In the genomic region with DNA sequence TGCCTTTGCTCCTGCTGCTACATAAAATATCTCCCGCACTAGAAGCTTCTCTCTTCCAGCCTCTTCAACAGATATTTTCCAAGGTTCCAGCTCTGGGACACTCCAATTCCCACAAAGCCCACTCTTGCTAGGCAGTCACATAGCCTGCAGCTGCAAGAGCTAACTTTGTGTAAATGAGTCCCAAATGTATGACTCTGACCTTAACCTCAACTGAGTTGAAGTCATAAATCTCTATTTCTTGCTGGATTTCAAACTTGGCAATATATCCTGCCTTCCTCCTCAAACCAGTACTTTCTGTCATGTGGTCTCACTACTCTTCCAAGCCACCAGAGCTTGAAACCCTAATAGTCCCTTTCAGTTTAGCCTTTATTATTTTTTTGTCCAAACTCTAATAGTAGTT, we compare ENCODE assay signal across 19 cellular contexts.
"Had no signal": no experiment of that assay in that cellular context is flagged by ENCODE, and none has a peak within 500 bp of the region (broad histone marks: within the 10 kb centered on the region; RNA-seq: fewer than 3 reads in every experiment).

No MANE protein-coding gene starts in this region.

- H3K36me3 Mint-ChIP-seq: activated naive CD8-positive, alpha-beta T cell treated with anti-CD3 and anti-CD28 coated beads, Interleukin-2, amount 10 ng/mL, durations not matched to agents 7 days and 5 days; naive thymus-derived CD8-positive, alpha-beta T cell had no signal

- H3K4me1 Mint-ChIP-seq: activated naive CD8-positive, alpha-beta T cell treated with anti-CD3 and anti-CD28 coated beads, Interleukin-2, amount 10 ng/mL, durations not matched to agents 7 days and 5 days; naive thymus-derived CD8-positive, alpha-beta T cell had no signal

- H3K4me3 ChIP-seq: lung, mucosa of descending colon had no signal

- H3K9me3 ChIP-seq: mucosa of descending colon had no signal

- ATAC-seq: activated CD4-positive, CD25-positive, alpha-beta regulatory T cell treated with anti-CD3 and anti-CD28 coated beads, Interleukin-2, amount 50 U/mL, for 24 hours; mucosa of descending colon; naive thymus-derived CD8-positive, alpha-beta T cell; right cardiac atrium; stimulated activated naive CD8-positive, alpha-beta T cell treated with anti-CD3 and anti-CD28 coated beads, Interleukin-15, Interleukin-2, amounts not matched to agents 100 U/mL and 50 U/mL, for 24 hours had no signal

- DNase-seq: activated CD4-positive, alpha-beta T cell treated with anti-CD3 and anti-CD28 coated beads, Interleukin-2, amount 50 U/mL, for 4 hours; activated gamma-delta T cell treated with Interleukin-2 at 50 U/mL for 16 hours; activated naive CD8-positive, alpha-beta T cell treated with anti-CD3 and anti-CD28 coated beads, Interleukin-2, amount 10 ng/mL, durations not matched to agents 7 days and 5 days; activated T-cell treated with anti-CD3 and anti-CD28 coated beads, Interleukin-2, amount 50 U/mL, for 48 hours; caudate nucleus; cortex of kidney; effector CD8-positive, alpha-beta T cell; hypothalamus; mucosa of descending colon; naive thymus-derived CD8-positive, alpha-beta T cell; nucleus accumbens; right cardiac atrium; stimulated activated CD4-positive, alpha-beta T cell treated with anti-CD3 and anti-CD28 coated beads, Interleukin-4, amount 100 ng/mL, for 1 hour; stimulated activated CD8-positive, alpha-beta memory T cell treated with anti-CD3 and anti-CD28 coated beads, Interleukin-4, amount 100 ng/mL, for 48 hours; stimulated activated naive CD8-positive, alpha-beta T cell treated with anti-CD3 and anti-CD28 coated beads, Interleukin-15, Interleukin-2, amounts not matched to agents 100 U/mL and 50 U/mL, for 24 hours had no signal

- H3K9me3 Mint-ChIP-seq: activated naive CD8-positive, alpha-beta T cell treated with anti-CD3 and anti-CD28 coated beads, Interleukin-2, amount 10 ng/mL, durations not matched to agents 7 days and 5 days; T-helper 2 cell treated with Interferon-gamma antibody and Interleukin-4, amounts not matched to agents 5 μg/mL and 100 μg/mL, for 36 hours had no signal

- H3K27me3 Mint-ChIP-seq: activated naive CD8-positive, alpha-beta T cell treated with anti-CD3 and anti-CD28 coated beads, Interleukin-2, amount 10 ng/mL, durations not matched to agents 7 days and 5 days; naive thymus-derived CD8-positive, alpha-beta T cell; progenitor cell of endocrine pancreas had no signal

- H3K4me3 Mint-ChIP-seq: activated naive CD8-positive, alpha-beta T cell treated with anti-CD3 and anti-CD28 coated beads, Interleukin-2, amount 10 ng/mL, durations not matched to agents 7 days and 5 days; naive thymus-derived CD8-positive, alpha-beta T cell; T-helper 2 cell treated with Interferon-gamma antibody and Interleukin-4, amounts not matched to agents 5 μg/mL and 100 μg/mL, for 36 hours had no signal

- H3K27ac Mint-ChIP-seq: activated naive CD8-positive, alpha-beta T cell treated with anti-CD3 and anti-CD28 coated beads, Interleukin-2, amount 10 ng/mL, durations not matched to agents 7 days and 5 days; naive thymus-derived CD8-positive, alpha-beta T cell; progenitor cell of endocrine pancreas; T-helper 2 cell treated with Interferon-gamma antibody and Interleukin-4, amounts not matched to agents 5 μg/mL and 100 μg/mL, for 36 hours had no signal
